ENCODE assay signal across 1 cellular context in genomic region chr9:133537257-133537656, GRCh38.
TF ChIP-seq lines count a peak whose summit lies in the region.

No MANE protein-coding gene starts in this region.

TF ChIP-seq in H1, 55 proteins besides CTCF, POLR2A, EP300 and RAD21:
- TF ChIP-seq SRF (IDR thresholded peaks at IDR 0.05; ENCODE audit: low read depth, low read length), result no peak
